8 cellular contexts compared by ENCODE assay signal in genomic region chr17:47693667-47694017, GRCh38. TPM values are rescaled to one million over a fixed set of nuclear protein-coding genes. Genes with fewer than 3 reads are reported as not detected.
DNase-seq lines count a peak whose midpoint lies in the region; ATAC-seq and TF ChIP-seq lines count a peak whose summit lies in the region.

No MANE protein-coding gene starts in this region.

- ATAC-seq in RWPE2 (ENCODE audit: low read depth) (peak; percentile 2; the same call in 1 of the 3 replicates), GM21717 (IDR thresholded peaks at IDR 0.05; ENCODE audit: unreplicated experiment) (no peak), GM19035 (IDR thresholded peaks at IDR 0.05; ENCODE audit: unreplicated experiment) (no peak), omental fat pad (ENCODE audit: low FRiP score) (no peak)

- peak overlapping the region; percentile 50 for H3K27ac ChIP-seq in RWPE2 (ENCODE audit: poor library complexity, severe bottlenecking)
- peak overlapping the region; percentile 86 to 93 (median 91) for H3K27ac ChIP-seq in esophagus muscularis mucosa (replicated peaks in 1 of 4)
- no peak overlapping the region for H3K27ac ChIP-seq in trophoblast cell (ENCODE audit: low read depth, low read length)

- H3K4me1 ChIP-seq in HAP-1 (peaks cover 13% of the 10 kb centered on the region), RWPE2 (ENCODE audit: insufficient read depth, poor library complexity, severe bottlenecking) (peaks cover 5% of the 10 kb centered on the region), esophagus muscularis mucosa (peaks cover 9 to 40% (median 34%) of the 10 kb centered on the region in 4 donors), trophoblast cell (ENCODE audit: control insufficient read depth in 1 of 2, insufficient read depth in 2 of 2, low read length in 2 of 2) (peaks cover 4 to 11% of the 10 kb centered on the region in 2 experiments)

- peaks cover 11% of the 10 kb centered on the region for H3K79me1 ChIP-seq in trophoblast cell (ENCODE audit: low read length)

- no peak overlapping the region for H3K23ac ChIP-seq in trophoblast cell (ENCODE audit: low read length)

- H4K91ac ChIP-seq in trophoblast cell (ENCODE audit: low read depth, low read length), result peak overlapping the region; percentile 48

- no peak overlapping the region for H4K12ac ChIP-seq in trophoblast cell (ENCODE audit: low read depth, low read length)

- H3K36me3 ChIP-seq in HAP-1 (replicated peaks), result peaks cover 7% of the 10 kb centered on the region
- H3K36me3 ChIP-seq in RWPE2 (ENCODE audit: low read depth), result no peaks in the 10 kb centered on the region; the same call in 1 of the 2 replicates
- peaks cover 0 to 17% (median 9%) of the 10 kb centered on the region in 4 donors for H3K36me3 ChIP-seq in esophagus muscularis mucosa
- peaks cover 0 to 3% of the 10 kb centered on the region in 2 experiments for H3K36me3 ChIP-seq in trophoblast cell (ENCODE audit: control insufficient read depth in 1 of 2, insufficient read depth in 2 of 2, low read length in 2 of 2)

- no peak overlapping the region for H2AK5ac ChIP-seq in trophoblast cell (ENCODE audit: low read length)

- in situ Hi-C loops in HAP-1 (cut with MboI; ENCODE audit: low sequenced_read_pairs), result no loop called here

- peak overlapping the region; percentile 38 for H2AFZ ChIP-seq in trophoblast cell (ENCODE audit: insufficient read depth, low read length, poor library complexity)

- no peak overlapping the region for H3K14ac ChIP-seq in trophoblast cell (ENCODE audit: low read length)

- no peaks in the 10 kb centered on the region for H3K27me3 ChIP-seq in HAP-1 (ENCODE audit: low read depth)
- H3K27me3 ChIP-seq in RWPE2 (ENCODE audit: insufficient read depth, poor library complexity, severe bottlenecking), result no peaks in the 10 kb centered on the region
- H3K27me3 ChIP-seq in esophagus muscularis mucosa, result no peaks in the 10 kb centered on the region
- H3K27me3 ChIP-seq in trophoblast cell (ENCODE audit: insufficient read depth, low read length), result no peaks in the 10 kb centered on the region

- peak overlapping the region; percentile 35 for H2BK120ac ChIP-seq in trophoblast cell (ENCODE audit: insufficient read depth, low read length, poor library complexity)

- H3K4ac ChIP-seq in trophoblast cell (ENCODE audit: low read depth, low read length), result no peak overlapping the region

- H3K9me3 ChIP-seq in HAP-1 (no peaks in the 10 kb centered on the region), RWPE2 (ENCODE audit: severe bottlenecking) (no peaks in the 10 kb centered on the region), esophagus muscularis mucosa (no peaks in the 10 kb centered on the region), trophoblast cell (ENCODE audit: insufficient read depth, low read depth, low read length) (no peaks in the 10 kb centered on the region)

- H3K18ac ChIP-seq in trophoblast cell (ENCODE audit: low read length), result no peak overlapping the region

- WGBS in esophagus muscularis mucosa, result 0% methylated on average over 19 of the region's 37 CpGs
- no CpG with 5 or more reads among the region's 37 CpGs for WGBS in trophoblast cell (ENCODE audit: extremely low coverage, insufficient coverage, insufficient read length)

- H2BK5ac ChIP-seq in trophoblast cell (ENCODE audit: low read depth, low read length, poor library complexity), result no peak overlapping the region

- intact Hi-C loops in esophagus muscularis mucosa (cut with DNase I), result no loop called here

- TF ChIP-seq EP300 in esophagus muscularis mucosa (IDR thresholded peaks at IDR 0.05), result no peak

- H3K4me2 ChIP-seq in trophoblast cell (ENCODE audit: low read length), result peak overlapping the region; percentile 77

- TF ChIP-seq POLR2A in esophagus muscularis mucosa (IDR thresholded peaks at IDR 0.05; ENCODE audit: low read depth), result no peak

- H2BK12ac ChIP-seq in trophoblast cell (ENCODE audit: low read length), result no peak overlapping the region

- DNase-seq in HAP-1 (ENCODE audit: low spot score in 2 of 2) (no peak), RWPE2 (ENCODE audit: low spot score) (no peak), esophagus muscularis mucosa (ENCODE audit: extremely low spot score) (no peak), trophoblast cell (peak in 1 of 2 donors; percentile 3), medulla oblongata (ENCODE audit: extremely low spot score) (no peak), omental fat pad (ENCODE audit: low spot score) (no peak)

- peak overlapping the region; percentile 48 for H3K9ac ChIP-seq in trophoblast cell (ENCODE audit: low read length)

- H4K8ac ChIP-seq in trophoblast cell (ENCODE audit: low read depth, low read length), result peak overlapping the region; percentile 49

- H3K79me2 ChIP-seq in trophoblast cell (ENCODE audit: control insufficient read depth, insufficient read depth, low read length, poor library complexity), result peaks cover 2% of the 10 kb centered on the region

- peak overlapping the region; percentile 71 for H3K4me3 ChIP-seq in HAP-1
- H3K4me3 ChIP-seq in RWPE2 (ENCODE audit: severe bottlenecking), result peak overlapping the region; percentile 71
- peak overlapping the region; percentile 90 to 100 (median 99) for H3K4me3 ChIP-seq in esophagus muscularis mucosa
- H3K4me3 ChIP-seq in trophoblast cell (ENCODE audit: low read depth, low read length), result peak overlapping the region; percentile 83

- TF ChIP-seq CTCF in RWPE2 (IDR thresholded peaks at IDR 0.05; ENCODE audit: poor library complexity, severe bottlenecking) (no peak), esophagus muscularis mucosa (IDR thresholded peaks at IDR 0.05) (no peak), omental fat pad (IDR thresholded peaks at IDR 0.05) (no peak)

RNA-seq across cellular contexts. Expression of gene TBKBP1, which starts 0.3 kb away (rescaled TPM):
- 10 to 100 TPM; 11.9 to 26.9 (median 21.2) TPM for total RNA-seq in esophagus muscularis mucosa
- polyA plus RNA-seq in trophoblast cell (2013), result 4.6 and 4.8 TPM in 2 replicates
- total RNA-seq in omental fat pad, result 10 to 100 TPM in 3 of 4 donors, 1 to 10 TPM in 1; 4.0 to 15.6 (median 10.5) TPM

RNA-seq across cellular contexts. Expression of gene TBX21, which starts 39.4 kb away (rescaled TPM):
- 1 to 10 TPM in 1 of 4 donors, under 1 TPM in 3; 0.42 to 2.2 (median 0.61) TPM for total RNA-seq in esophagus muscularis mucosa
- not detected in 2 replicates for polyA plus RNA-seq in trophoblast cell (2013)
- total RNA-seq in omental fat pad, result 1 to 10 TPM in 3 of 4 donors, under 1 TPM in 1; 0.46 to 4.6 (median 2.0) TPM

RNA-seq across cellular contexts. Expression of gene KPNB1, which starts 43.9 kb away (rescaled TPM):
- total RNA-seq in esophagus muscularis mucosa, result 100 to 1,000 TPM; 179 to 236 (median 205) TPM
- polyA plus RNA-seq in trophoblast cell (2013), result 148 and 159 TPM in 2 replicates
- total RNA-seq in omental fat pad, result 100 to 1,000 TPM; 193 to 335 (median 207) TPM
